28 cellular contexts compared by ENCODE assay signal in the genomic region with DNA sequence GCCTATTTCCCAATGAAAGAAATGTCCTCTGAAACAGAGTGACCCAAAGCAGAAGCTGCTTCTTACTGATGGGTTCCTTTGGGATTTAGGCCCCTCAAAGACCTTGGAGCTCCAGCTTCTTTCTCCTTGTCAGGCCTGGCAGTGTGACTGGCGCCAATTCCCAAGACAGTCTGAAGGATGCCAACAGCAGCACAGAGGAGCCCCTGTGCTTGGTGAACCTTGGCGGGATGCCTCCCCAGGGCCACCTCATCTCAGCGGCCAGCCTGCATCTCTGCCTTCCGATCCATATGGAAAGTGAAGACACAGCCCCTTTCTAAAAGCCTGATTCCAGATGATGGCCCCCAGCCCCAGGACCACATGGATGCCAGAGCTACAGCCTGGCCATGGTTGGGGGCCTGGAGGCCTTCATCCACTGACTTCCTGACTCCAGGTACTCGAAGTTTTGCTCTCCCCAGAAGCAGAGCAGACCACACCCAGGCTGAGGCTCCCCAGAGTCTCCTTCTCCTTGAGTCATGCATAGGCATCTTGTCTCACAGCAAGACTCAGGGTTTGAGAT.
"Had no signal": no experiment of that assay in that cellular context is flagged by ENCODE, and none has a peak within 500 bp of the region (broad histone marks: within the 10 kb centered on the region; RNA-seq: fewer than 3 reads in every experiment).

No MANE protein-coding gene starts in this region.

- H3K27ac ChIP-seq: ascending aorta, coronary artery, esophagus muscularis mucosa, left lung, lower lobe of right lung, right lobe of liver, skin epidermis, uterus had no signal

- H3K4me1 ChIP-seq: left lung, lower lobe of right lung, right lobe of liver, uterus had no signal

- H3K4me3 Mint-ChIP-seq: activated CD4-positive, alpha-beta memory T cell treated with anti-CD3 and anti-CD28 coated beads for 36 hours; activated CD4-positive, alpha-beta T cell treated with anti-CD3 and anti-CD28 coated beads, Interleukin-2, amount 10 ng/mL, durations not matched to agents 24 days and 14 days; activated naive CD4-positive, alpha-beta T cell treated with anti-CD3 and anti-CD28 coated beads, Interleukin-2, amount 10 ng/mL, durations not matched to agents 7 days and 5 days; activated naive CD8-positive, alpha-beta T cell treated with anti-CD3 and anti-CD28 coated beads, Interleukin-2, amount 10 ng/mL, durations not matched to agents 7 days and 5 days; activated T-helper 1 cell treated with anti-CD3 and anti-CD28 coated beads, Interleukin-12 subunit alpha, Interleukin-12 subunit beta, Interleukin-2, Interleukin-4 antibody, amounts not matched to agents 30 ng/mL and 10 ng/mL and 1 ng/mL, durations not matched to agents 14 hours and 24 hours and 36 hours; brain; natural killer cell; stimulated activated naive CD8-positive, alpha-beta T cell treated with anti-CD3 and anti-CD28 coated beads, Interleukin-15, amount 100 ng/mL, for 72 hours; T-helper 1 cell treated with Interleukin-12 subunit alpha and Interleukin-12 subunit beta and Interleukin-4 antibody, amounts not matched to agents 30 μg/mL and 1 μg/mL, for 36 hours; type B pancreatic cell had no signal

- H3K4me1 Mint-ChIP-seq: activated CD4-positive, alpha-beta T cell treated with anti-CD3 and anti-CD28 coated beads, Interleukin-2, amount 10 ng/mL, durations not matched to agents 24 days and 14 days; activated naive CD4-positive, alpha-beta T cell treated with anti-CD3 and anti-CD28 coated beads, Interleukin-2, amount 10 ng/mL, durations not matched to agents 7 days and 5 days; activated naive CD8-positive, alpha-beta T cell treated with anti-CD3 and anti-CD28 coated beads, Interleukin-2, amount 10 ng/mL, durations not matched to agents 7 days and 5 days had no signal

- ATAC-seq: left lung; lower lobe of right lung; natural killer cell; right lobe of liver; stimulated activated naive CD8-positive, alpha-beta T cell treated with anti-CD3 and anti-CD28 coated beads, Interleukin-15, amount 100 ng/mL, for 72 hours had no signal

- H3K9me3 ChIP-seq: ascending aorta, esophagus muscularis mucosa, left lung, lower lobe of right lung, right lobe of liver, uterus had no signal

- H3K27ac Mint-ChIP-seq: activated CD4-positive, alpha-beta memory T cell treated with anti-CD3 and anti-CD28 coated beads for 36 hours; activated CD4-positive, alpha-beta T cell treated with anti-CD3 and anti-CD28 coated beads, Interleukin-2, amount 10 ng/mL, durations not matched to agents 24 days and 14 days; activated naive CD4-positive, alpha-beta T cell treated with anti-CD3 and anti-CD28 coated beads, Interleukin-2, amount 10 ng/mL, durations not matched to agents 7 days and 5 days; activated naive CD8-positive, alpha-beta T cell treated with anti-CD3 and anti-CD28 coated beads, Interleukin-2, amount 10 ng/mL, durations not matched to agents 7 days and 5 days; activated T-helper 1 cell treated with anti-CD3 and anti-CD28 coated beads, Interleukin-12 subunit alpha, Interleukin-12 subunit beta, Interleukin-2, Interleukin-4 antibody, amounts not matched to agents 30 ng/mL and 10 ng/mL and 1 ng/mL, durations not matched to agents 14 hours and 24 hours and 36 hours; brain; T-helper 1 cell treated with Interleukin-12 subunit alpha and Interleukin-12 subunit beta and Interleukin-4 antibody, amounts not matched to agents 30 μg/mL and 1 μg/mL, for 36 hours; type B pancreatic cell had no signal

- H3K27me3 Mint-ChIP-seq: activated CD4-positive, alpha-beta memory T cell treated with anti-CD3 and anti-CD28 coated beads for 36 hours; activated CD4-positive, alpha-beta T cell treated with anti-CD3 and anti-CD28 coated beads, Interleukin-2, amount 10 ng/mL, durations not matched to agents 24 days and 14 days; activated naive CD4-positive, alpha-beta T cell treated with anti-CD3 and anti-CD28 coated beads, Interleukin-2, amount 10 ng/mL, durations not matched to agents 7 days and 5 days; activated naive CD8-positive, alpha-beta T cell treated with anti-CD3 and anti-CD28 coated beads, Interleukin-2, amount 10 ng/mL, durations not matched to agents 7 days and 5 days; stimulated activated naive CD8-positive, alpha-beta T cell treated with anti-CD3 and anti-CD28 coated beads, Interleukin-15, amount 100 ng/mL, for 72 hours; type B pancreatic cell had no signal

- H3K27me3 ChIP-seq: ascending aorta, cardiac muscle cell, esophagus muscularis mucosa, left lung, right lobe of liver, uterus had no signal

- H3K36me3 ChIP-seq: cardiac muscle cell, right lobe of liver, uterus had no signal

- H3K36me3 Mint-ChIP-seq: brain, natural killer cell had no signal

- DNase-seq: activated CD4-positive, alpha-beta memory T cell treated with anti-CD3 and anti-CD28 coated beads for 36 hours; activated CD4-positive, alpha-beta T cell treated with anti-CD3 and anti-CD28 coated beads, Interleukin-2, amount 10 ng/mL, durations not matched to agents 24 days and 14 days; activated CD4-positive, CD25-positive, alpha-beta regulatory T cell treated with anti-CD3 and anti-CD28 coated beads, Interleukin-2, amount 50 U/mL, for 72 hours; activated CD8-positive, alpha-beta memory T cell treated with anti-CD3 and anti-CD28 coated beads, Interleukin-2, amount 50 U/mL, for 4 hours; activated gamma-delta T cell; activated naive CD4-positive, alpha-beta T cell treated with anti-CD3 and anti-CD28 coated beads, Interleukin-2, amount 10 ng/mL, durations not matched to agents 7 days and 5 days; activated naive CD8-positive, alpha-beta T cell treated with anti-CD3 and anti-CD28 coated beads, Interleukin-2, amount 10 ng/mL, durations not matched to agents 7 days and 5 days; activated T-cell treated with anti-CD3 and anti-CD28 coated beads, Interleukin-2, amount 50 U/mL, for 1 hour; kidney glomerular epithelial cell; left lung; lower lobe of right lung; mesenchymal stem cell; natural killer cell; right lobe of liver; stimulated activated CD4-positive, alpha-beta T cell treated with anti-CD3 and anti-CD28 coated beads, Interleukin-12 subunit alpha, Interleukin-12 subunit beta, amount 100 ng/mL, for 4 hours; stimulated activated CD4-positive, alpha-beta T cell treated with anti-CD3 and anti-CD28 coated beads, Interleukin-4, amount 100 ng/mL, for 1 hour; stimulated activated naive CD8-positive, alpha-beta T cell treated with anti-CD3 and anti-CD28 coated beads, Interleukin-15, amount 100 ng/mL, for 72 hours; T1000; uterus had no signal

- H3K9me3 Mint-ChIP-seq: activated CD4-positive, alpha-beta memory T cell treated with anti-CD3 and anti-CD28 coated beads for 36 hours; activated CD4-positive, alpha-beta T cell treated with anti-CD3 and anti-CD28 coated beads, Interleukin-2, amount 10 ng/mL, durations not matched to agents 24 days and 14 days; activated naive CD4-positive, alpha-beta T cell treated with anti-CD3 and anti-CD28 coated beads, Interleukin-2, amount 10 ng/mL, durations not matched to agents 7 days and 5 days; activated naive CD8-positive, alpha-beta T cell treated with anti-CD3 and anti-CD28 coated beads, Interleukin-2, amount 10 ng/mL, durations not matched to agents 7 days and 5 days; activated T-helper 1 cell treated with anti-CD3 and anti-CD28 coated beads, Interleukin-12 subunit alpha, Interleukin-12 subunit beta, Interleukin-2, Interleukin-4 antibody, amounts not matched to agents 30 ng/mL and 10 ng/mL and 1 ng/mL, durations not matched to agents 14 hours and 24 hours and 36 hours; brain; natural killer cell; stimulated activated naive CD8-positive, alpha-beta T cell treated with anti-CD3 and anti-CD28 coated beads, Interleukin-15, amount 100 ng/mL, for 72 hours; T-helper 1 cell treated with Interleukin-12 subunit alpha and Interleukin-12 subunit beta and Interleukin-4 antibody, amounts not matched to agents 30 μg/mL and 1 μg/mL, for 36 hours; type B pancreatic cell had no signal

- H3K4me3 ChIP-seq: ascending aorta, cardiac muscle cell, coronary artery, esophagus muscularis mucosa, left lung, lower lobe of right lung, right lobe of liver, skin epidermis, uterus had no signal
